Comparison of ENCODE assay signal across 7 cellular contexts in genomic region chr17:67480959-67481358, GRCh38.
DNase-seq lines count a peak whose midpoint lies in the region; ATAC-seq and TF ChIP-seq lines count a peak whose summit lies in the region.
"Not testable (repeated sequence)": the region's sequence is repeated elsewhere in the genome, so short reads cannot be mapped to it uniquely, and the experiment has no call there.

No MANE protein-coding gene starts in this region.

- H3K9ac ChIP-seq in PC-3 (ENCODE audit: low read length) (peak overlapping the region; percentile 70), neuronal stem cell (ENCODE audit: low read depth, low read length, poor library complexity) (peak overlapping the region; percentile 66)

- H3K23ac ChIP-seq in neuronal stem cell (ENCODE audit: low read depth, low read length, poor library complexity) = not testable (repeated sequence)

- H3K18ac ChIP-seq in neuronal stem cell (ENCODE audit: low read length) = peak overlapping the region; percentile 73

- H3K27me3 Mint-ChIP-seq in CD4-positive, alpha-beta T cell = not testable (repeated sequence)

- H2AK5ac ChIP-seq in neuronal stem cell (ENCODE audit: low read depth, low read length) = not testable (repeated sequence)

- not testable (repeated sequence) for BruUV-seq in PC-3 (replicated peaks; lab: Mats Ljungman, UMichigan)

- H3K36me3 Mint-ChIP-seq in CD4-positive, alpha-beta T cell (ENCODE audit: low read depth); stimulated activated effector memory CD8-positive, alpha-beta T cell treated with anti-CD3 and anti-CD28 coated beads, Interleukin-12 subunit alpha, Interleukin-12 subunit beta, amount 100 ng/mL, for 72 hours: not testable (repeated sequence)
- H3K36me3 Mint-ChIP-seq in activated naive CD4-positive, alpha-beta T cell treated with anti-CD3 and anti-CD28 coated beads, Interleukin-2, amount 50 U/mL, for 72 hours = peaks cover 9 to 12% of the 10 kb centered on the region in 2 donors

- H3K79me2 ChIP-seq in PC-3 (ENCODE audit: low read length) = not testable (repeated sequence)

- not testable (repeated sequence) for H3K9me2 ChIP-seq in PC-3 (replicated peaks; ENCODE audit: low read length)

- intact Hi-C loops in CD4-positive, alpha-beta T cell (cut with DNase I, micrococcal nuclease); PC-3 (cut with micrococcal nuclease): not testable (repeated sequence)
- intact Hi-C loops in esophagus muscularis mucosa (cut with DNase I) = loop anchor here (10.0 kb wide), 1 partner anchor 204 kb away; no protein-coding TSS in a partner anchor

- over 99% methylated on average over 11 of the region's 11 CpGs for WGBS in esophagus muscularis mucosa
- WGBS in neuronal stem cell (ENCODE audit: extremely low coverage in 2 of 2, insufficient read length in 2 of 2, insufficient replicate concordance in 1 of 2), 2 donors = no CpG with 5 or more reads among the region's 11 CpGs

- H2AFZ ChIP-seq in PC-3 (ENCODE audit: low read length); neuronal stem cell (ENCODE audit: low read length): not testable (repeated sequence)

- not testable (repeated sequence) for TF ChIP-seq CTCF in CD4-positive, alpha-beta T cell (IDR thresholded peaks at IDR 0.05); PC-3 (conservative IDR thresholded peaks at IDR 0.05; ENCODE audit: low read depth, low read length); esophagus muscularis mucosa (IDR thresholded peaks at IDR 0.05)

- H4K8ac ChIP-seq in neuronal stem cell (ENCODE audit: low read depth, low read length) = peak overlapping the region; percentile 6

- POLR2A ChIA-PET in CD4-positive, alpha-beta T cell (lab: Charles Lee) = interaction anchor here (1.2 to 1.4 kb wide), 2 partner anchors 40 to 102 kb away, joined by 5 to 6 read pairs; no protein-coding TSS in a partner anchor
- POLR2A ChIA-PET in PC-3 (lab: Charles Lee; ENCODE audit: unreplicated experiment) = interaction anchor here (0.5 to 0.6 kb wide), 2 partner anchors 29 to 324 kb away, joined by 3 read pairs; no protein-coding TSS in a partner anchor

- peak overlapping the region; percentile 13 for H2BK15ac ChIP-seq in neuronal stem cell (ENCODE audit: low read length)

- not testable (repeated sequence) for H3K4ac ChIP-seq in neuronal stem cell (ENCODE audit: low read length)

- not testable (repeated sequence) for H3K4me3 Mint-ChIP-seq in CD4-positive, alpha-beta T cell; stimulated activated effector memory CD8-positive, alpha-beta T cell treated with anti-CD3 and anti-CD28 coated beads, Interleukin-12 subunit alpha, Interleukin-12 subunit beta, amount 100 ng/mL, for 72 hours

- peak overlapping the region; percentile 96 for H3K27ac Mint-ChIP-seq in CD4-positive, alpha-beta T cell
- peak overlapping the region; percentile 88 to 100 for H3K27ac Mint-ChIP-seq in activated naive CD4-positive, alpha-beta T cell treated with anti-CD3 and anti-CD28 coated beads, Interleukin-2, amount 50 U/mL, for 72 hours
- peak overlapping the region; percentile 90 for H3K27ac Mint-ChIP-seq in stimulated activated effector memory CD8-positive, alpha-beta T cell treated with anti-CD3 and anti-CD28 coated beads, Interleukin-12 subunit alpha, Interleukin-12 subunit beta, amount 100 ng/mL, for 72 hours

- not testable (repeated sequence) for ATAC-seq in CD4-positive, alpha-beta T cell (ENCODE audit: poor library complexity); PC-3; activated naive CD4-positive, alpha-beta T cell treated with anti-CD3 and anti-CD28 coated beads, Interleukin-2, amount 50 U/mL, for 72 hours; stimulated activated effector memory CD8-positive, alpha-beta T cell treated with anti-CD3 and anti-CD28 coated beads, Interleukin-12 subunit alpha, Interleukin-12 subunit beta, amount 100 ng/mL, for 72 hours

- H2BK5ac ChIP-seq in neuronal stem cell (ENCODE audit: low read length) = not testable (repeated sequence)

- not testable (repeated sequence) for H3K27me3 ChIP-seq in CD4-positive, alpha-beta T cell (ENCODE audit: control insufficient read depth, insufficient read depth, low read length); PC-3 (ENCODE audit: low read length); esophagus muscularis mucosa; neuronal stem cell (ENCODE audit: control insufficient read depth in 3 of 3, insufficient read depth in 3 of 3, low read depth in 1 of 3, low read length in 3 of 3)

- H2BK120ac ChIP-seq in neuronal stem cell (ENCODE audit: low read depth, low read length) = not testable (repeated sequence)

- DNase-seq in CD4-positive, alpha-beta T cell; PC-3; activated naive CD4-positive, alpha-beta T cell treated with anti-CD3 and anti-CD28 coated beads, Interleukin-2, amount 50 U/mL, for 72 hours (ENCODE audit: low spot score in 2 of 2); esophagus muscularis mucosa (ENCODE audit: extremely low spot score); neuronal stem cell (ENCODE audit: low spot score); stimulated activated effector memory CD8-positive, alpha-beta T cell treated with anti-CD3 and anti-CD28 coated beads, Interleukin-12 subunit alpha, Interleukin-12 subunit beta, amount 100 ng/mL, for 72 hours (ENCODE audit: low spot score in 2 of 2): not testable (repeated sequence)

- TF ChIP-seq EP300 in esophagus muscularis mucosa (IDR thresholded peaks at IDR 0.05) = not testable (repeated sequence)

- not testable (repeated sequence) for H3F3A ChIP-seq in PC-3 (ENCODE audit: low read length, unreplicated experiment)

- H3K9me3 ChIP-seq in CD4-positive, alpha-beta T cell (ENCODE audit: control insufficient read depth, low read length); PC-3 (ENCODE audit: low read length); esophagus muscularis mucosa; neuronal stem cell (replicated peaks in 1 of 2; ENCODE audit: control insufficient read depth in 2 of 2, insufficient read depth in 1 of 2, low read depth in 1 of 2, low read length in 2 of 2): not testable (repeated sequence)

- H3K4me1 Mint-ChIP-seq in CD4-positive, alpha-beta T cell (ENCODE audit: low read depth) = peaks cover 81% of the 10 kb centered on the region
- peaks cover 62% of the 10 kb centered on the region for H3K4me1 Mint-ChIP-seq in stimulated activated effector memory CD8-positive, alpha-beta T cell treated with anti-CD3 and anti-CD28 coated beads, Interleukin-12 subunit alpha, Interleukin-12 subunit beta, amount 100 ng/mL, for 72 hours

- peak overlapping the region; percentile 52; the same call in 1 of the 2 replicates for H3K4me2 ChIP-seq in PC-3 (ENCODE audit: low read length)
- not testable (repeated sequence) for H3K4me2 ChIP-seq in neuronal stem cell (ENCODE audit: insufficient read depth, low read length, poor library complexity, severe bottlenecking)

- H3K27ac ChIP-seq in CD4-positive, alpha-beta T cell (ENCODE audit: low read depth, low read length); neuronal stem cell (replicated peaks; ENCODE audit: low read length): not testable (repeated sequence)
- H3K27ac ChIP-seq in PC-3 (ENCODE audit: low read length) (peak overlapping the region; percentile 86), cingulate gyrus (ENCODE audit: low read depth, low read length) (peak overlapping the region; percentile 24), esophagus muscularis mucosa (replicated peaks in 1 of 4) (peak overlapping the region; percentile 15 to 59 (median 27))

- H3K9me3 Mint-ChIP-seq in CD4-positive, alpha-beta T cell; activated naive CD4-positive, alpha-beta T cell treated with anti-CD3 and anti-CD28 coated beads, Interleukin-2, amount 50 U/mL, for 72 hours; stimulated activated effector memory CD8-positive, alpha-beta T cell treated with anti-CD3 and anti-CD28 coated beads, Interleukin-12 subunit alpha, Interleukin-12 subunit beta, amount 100 ng/mL, for 72 hours: not testable (repeated sequence)

- H3K4me1 ChIP-seq in PC-3 (ENCODE audit: insufficient read depth, low read length) = peaks cover 40% of the 10 kb centered on the region
- peaks cover 11 to 63% (median 57%) of the 10 kb centered on the region in 4 donors for H3K4me1 ChIP-seq in esophagus muscularis mucosa
- H3K4me1 ChIP-seq in neuronal stem cell (ENCODE audit: control insufficient read depth in 2 of 2, insufficient read depth in 1 of 2, low read depth in 1 of 2, low read length in 2 of 2) = peaks cover 8 to 25% of the 10 kb centered on the region in 2 donors

- H4K91ac ChIP-seq in neuronal stem cell (ENCODE audit: low read depth, low read length, poor library complexity) = not testable (repeated sequence)

- CTCF ChIA-PET in CD4-positive, alpha-beta T cell (lab: Charles Lee) = interaction anchor here (1.9 kb wide), 1 partner anchor 102 kb away, joined by 8 read pairs; no protein-coding TSS in a partner anchor
- CTCF ChIA-PET in PC-3 (lab: Charles Lee) = interaction anchor here (1.7 kb wide), 1 partner anchor 106 kb away, joined by 10 read pairs; no protein-coding TSS in a partner anchor

- not testable (repeated sequence) for H3K36me3 ChIP-seq in PC-3 (ENCODE audit: low read depth, low read length); esophagus muscularis mucosa; neuronal stem cell (replicated peaks in 1 of 2; ENCODE audit: control insufficient read depth in 2 of 2, insufficient read depth in 2 of 2, low read length in 2 of 2)

- H2BK12ac ChIP-seq in neuronal stem cell (ENCODE audit: low read length) = not testable (repeated sequence)

- not testable (repeated sequence) for H3K4me3 ChIP-seq in PC-3 (ENCODE audit: low read length); esophagus muscularis mucosa; neuronal stem cell (ENCODE audit: low read length in 2 of 2)

- not testable (repeated sequence) for H3K14ac ChIP-seq in neuronal stem cell (ENCODE audit: low read length)

- not testable (repeated sequence) for H4K20me1 ChIP-seq in PC-3 (ENCODE audit: low read length)

- TF ChIP-seq POLR2A in esophagus muscularis mucosa (IDR thresholded peaks at IDR 0.05; ENCODE audit: low read depth) = not testable (repeated sequence)

- not testable (repeated sequence) for H3K79me1 ChIP-seq in neuronal stem cell (ENCODE audit: low read depth, low read length)
